In genomic region chr5:154302181-154302580, GRCh38 we compare ENCODE assay signal across 13 cellular contexts.
DNase-seq lines count a peak whose midpoint lies in the region; ATAC-seq and TF ChIP-seq lines count a peak whose summit lies in the region.
"Had no signal": no experiment of that assay in that cellular context is flagged by ENCODE, and none has a peak within 500 bp of the region (broad histone marks: within the 10 kb centered on the region; RNA-seq: fewer than 3 reads in every experiment).

No MANE protein-coding gene starts in this region.

- H3K4me3 ChIP-seq in IMR-90 (ENCODE audit: insufficient read depth, low read depth, low read length): no peak overlapping the region
- no peak overlapping the region for H3K4me3 ChIP-seq in prostate gland
- no peak overlapping the region for H3K4me3 ChIP-seq in Karpas-422 (ENCODE audit: low read length)

- no peak overlapping the region for H2BK15ac ChIP-seq in IMR-90 (ENCODE audit: low read depth, low read length)

- no peak overlapping the region for H3K4me3 Mint-ChIP-seq in glutamatergic neuron (ENCODE audit: unreplicated experiment)

- peaks cover 9% of the 10 kb centered on the region for H3K36me3 Mint-ChIP-seq in glutamatergic neuron (ENCODE audit: unreplicated experiment)

- no peaks in the 10 kb centered on the region for H3K79me2 ChIP-seq in Karpas-422 (ENCODE audit: low read length)

- BruUV-seq in IMR-90 (replicated peaks; lab: Mats Ljungman, UMichigan): no TSS peak

- no peak overlapping the region for H4K5ac ChIP-seq in IMR-90 (ENCODE audit: low read depth, low read length)

- dilution Hi-C loops in IMR-90 (cut with HindIII; ENCODE audit: low sequenced_read_pairs, unreplicated experiment): no loop called here

- CTCF ChIA-PET in IMR-90 (lab: Yijun Ruan, JAX): no interaction called here

- H4K20me1 ChIP-seq in IMR-90 (ENCODE audit: insufficient read depth, low read length) (no peaks in the 10 kb centered on the region), Karpas-422 (ENCODE audit: insufficient read depth, low read depth, low read length) (no peaks in the 10 kb centered on the region)

- no peak overlapping the region for H3K27ac Mint-ChIP-seq in glutamatergic neuron (ENCODE audit: unreplicated experiment)
- H3K27ac Mint-ChIP-seq: activated naive CD4-positive, alpha-beta T cell treated with anti-CD3 and anti-CD28 coated beads, Interleukin-2, amount 50 U/mL, for 72 hours had no signal

- H2AK9ac ChIP-seq in IMR-90 (replicated peaks; ENCODE audit: low read depth, low read length, poor library complexity): peak overlapping the region; percentile 3

- H3K18ac ChIP-seq in IMR-90 (ENCODE audit: low read depth, low read length): no peak overlapping the region

- H3K79me1 ChIP-seq in IMR-90 (ENCODE audit: low read depth in 1 of 2, low read length in 2 of 2): peaks cover 0 to 10% of the 10 kb centered on the region in 2 experiments; a peak in 1 of 4 replicates

- intact Hi-C loops in IMR-90 (cut with micrococcal nuclease) (no loop called here), prostate gland (cut with DNase I) (no loop called here)

- H2BK120ac ChIP-seq in IMR-90 (ENCODE audit: low read depth, low read length): no peak overlapping the region

- no peak for TF ChIP-seq CTCF in IMR-90 (conservative IDR thresholded peaks at IDR 0.05; ENCODE audit: low read depth, low read length)
- TF ChIP-seq CTCF in prostate gland (IDR thresholded peaks at IDR 0.05): no peak
- TF ChIP-seq CTCF in glutamatergic neuron (IDR thresholded peaks at IDR 0.05; ENCODE audit: partially characterized antibody, unreplicated experiment): no peak

- no peaks in the 10 kb centered on the region for H3K9me2 ChIP-seq in Karpas-422 (replicated peaks; ENCODE audit: insufficient read depth, low read length)

- no peaks in the 10 kb centered on the region for H3K9me3 Mint-ChIP-seq in glutamatergic neuron (ENCODE audit: unreplicated experiment)

- H3K4ac ChIP-seq in IMR-90 (ENCODE audit: low read depth, low read length): no peak overlapping the region

- no peak overlapping the region for H4K8ac ChIP-seq in IMR-90 (ENCODE audit: low read depth in 2 of 2, low read length in 2 of 2)

- H4K91ac ChIP-seq in IMR-90 (ENCODE audit: insufficient read depth, low read depth, low read length): no peak overlapping the region

- H2AK5ac ChIP-seq in IMR-90 (ENCODE audit: low read depth, low read length): no peak overlapping the region

- H2AFZ ChIP-seq in IMR-90 (replicated peaks; ENCODE audit: low read length, poor library complexity): no peak overlapping the region
- H2AFZ ChIP-seq in Karpas-422 (ENCODE audit: low read length): no peak overlapping the region

- H3K27ac ChIP-seq in IMR-90 (ENCODE audit: insufficient read depth, low read length) (no peak overlapping the region), caudate nucleus (ENCODE audit: low read depth, low read length) (no peak overlapping the region), prostate gland (no peak overlapping the region), Karpas-422 (ENCODE audit: low read length) (no peak overlapping the region)
- H3K27ac ChIP-seq: KMS-11 had no signal

- TF ChIP-seq POLR2A in IMR-90 (IDR thresholded peaks at IDR 0.05; ENCODE audit: low read depth, low read length) (no peak), prostate gland (IDR thresholded peaks at IDR 0.05) (no peak)

- H3K9ac ChIP-seq in IMR-90 (ENCODE audit: low read depth, low read length) (no peak overlapping the region), Karpas-422 (ENCODE audit: low read length) (no peak overlapping the region)
- H3K9ac ChIP-seq: KMS-11 had no signal

- no peaks in the 10 kb centered on the region for H3K27me3 Mint-ChIP-seq in glutamatergic neuron (ENCODE audit: unreplicated experiment)

- no peak overlapping the region for H3K23ac ChIP-seq in IMR-90 (ENCODE audit: low read depth, low read length)

- no peak for ATAC-seq in IMR-90 (ENCODE audit: low read depth)
- ATAC-seq: activated naive CD4-positive, alpha-beta T cell treated with anti-CD3 and anti-CD28 coated beads, Interleukin-2, amount 50 U/mL, for 72 hours; HCT116 had no signal

- H3K14ac ChIP-seq in IMR-90 (replicated peaks; ENCODE audit: low read depth, low read length): no peak overlapping the region

- peaks cover 4% of the 10 kb centered on the region; the same call in 1 of the 2 replicates for H3K9me1 ChIP-seq in IMR-90 (ENCODE audit: insufficient read depth, low read length)

- H3K4me1 Mint-ChIP-seq in glutamatergic neuron (ENCODE audit: low read depth, unreplicated experiment): peaks cover 3% of the 10 kb centered on the region

- 89% methylated on average over 3 of the region's 6 CpGs; no CpG with 5 or more reads in 1 of the 2 experiments for WGBS in IMR-90 (ENCODE audit: extremely low coverage in 2 of 2, insufficient read length in 1 of 2), 2 experiments
- 37% methylated on average over 5 of the region's 6 CpGs for WGBS in prostate gland

- no peak overlapping the region for H3K4me2 ChIP-seq in IMR-90 (ENCODE audit: low read depth, low read length)
- no peak overlapping the region for H3K4me2 ChIP-seq in Karpas-422 (ENCODE audit: low read depth, low read length, poor library complexity, severe bottlenecking)

- no peak for TF ChIP-seq RAD21 in IMR-90 (IDR thresholded peaks at IDR 0.05; ENCODE audit: low read length)

- H3K36me3 ChIP-seq in IMR-90 (ENCODE audit: control insufficient read depth, insufficient read depth, low read length): peaks cover 5% of the 10 kb centered on the region
- H3K36me3 ChIP-seq in prostate gland: no peaks in the 10 kb centered on the region
- H3K36me3 ChIP-seq in Karpas-422 (ENCODE audit: insufficient read depth, low read length): no peaks in the 10 kb centered on the region

- 0 out of 2 replicates have a peak, but pooled peaks cover 3% of the 10 kb centered on the region for H3K9me3 ChIP-seq in IMR-90 (ENCODE audit: control insufficient read depth, insufficient read depth, low read length)
- H3K9me3 ChIP-seq in prostate gland: no peaks in the 10 kb centered on the region
- H3K9me3 ChIP-seq in Karpas-422 (ENCODE audit: low read length): no peaks in the 10 kb centered on the region

- H3K4me1 ChIP-seq in IMR-90 (ENCODE audit: control insufficient read depth, insufficient read depth, low read length): no peaks in the 10 kb centered on the region
- H3K4me1 ChIP-seq in prostate gland (replicated peaks): no peaks in the 10 kb centered on the region
- H3K4me1 ChIP-seq in Karpas-422 (ENCODE audit: low read length): peaks cover 6% of the 10 kb centered on the region

- DNase-seq in IMR-90 (no peak), caudate nucleus (lab: John Stamatoyannopoulos, UW) (peak in 58 of 61 donors; percentile 7 to 90 (median 61)), inferior parietal cortex (ENCODE audit: extremely low spot score) (peak; percentile 57), prostate gland (ENCODE audit: low spot score) (peak; percentile 29), NOMO-1 (lab: John Stamatoyannopoulos, UW; ENCODE audit: unreplicated experiment in 2 of 2) (no peak), Karpas-422 (no peak), glutamatergic neuron (no peak)
- no peak for DNase-seq in stimulated activated naive CD4-positive, alpha-beta T cell (lab: John Stamatoyannopoulos, UW)
- DNase-seq: DND-41, SHP77 had no signal

- POLR2A ChIA-PET in IMR-90 (lab: Charles Lee; ENCODE audit: unreplicated experiment): no interaction called here

- H3K56ac ChIP-seq in IMR-90 (ENCODE audit: extremely low read depth, insufficient read depth, low read length): no peak overlapping the region

- H2BK20ac ChIP-seq in IMR-90 (ENCODE audit: low read depth, low read length): no peak overlapping the region

- in situ Hi-C loops in IMR-90 (cut with MboI; ENCODE audit: low sequenced_read_pairs): no loop called here

- H3K27me3 ChIP-seq in IMR-90 (ENCODE audit: control insufficient read depth, insufficient read depth, low read length) (no peaks in the 10 kb centered on the region), prostate gland (replicated peaks; ENCODE audit: insufficient read depth) (no peaks in the 10 kb centered on the region), Karpas-422 (ENCODE audit: low read length) (no peaks in the 10 kb centered on the region)

- H2BK5ac ChIP-seq in IMR-90 (ENCODE audit: low read depth, low read length, poor library complexity, severe bottlenecking): no peak overlapping the region

TF ChIP-seq in IMR-90, 13 proteins besides CTCF, POLR2A, EP300 and RAD21:
- TF ChIP-seq FOS (IDR thresholded peaks at IDR 0.05; ENCODE audit: low read depth, low read length) (no peak), MXI1 (IDR thresholded peaks at IDR 0.05; ENCODE audit: borderline replicate concordance, low read depth, low read length) (no peak), BHLHE40 (IDR thresholded peaks at IDR 0.05; ENCODE audit: low read depth, low read length) (no peak), RFX5 (IDR thresholded peaks at IDR 0.05; ENCODE audit: low read depth, low read length) (no peak), SMC3 (IDR thresholded peaks at IDR 0.05; ENCODE audit: low read depth, low read length) (no peak), CHD1 (IDR thresholded peaks at IDR 0.05; ENCODE audit: low read depth, low read length) (no peak), NFE2L2 (IDR thresholded peaks at IDR 0.05; ENCODE audit: low read depth, low read length) (no peak), MAZ (IDR thresholded peaks at IDR 0.05; ENCODE audit: borderline replicate concordance, low read depth, low read length) (no peak), CEBPB (IDR thresholded peaks at IDR 0.05; ENCODE audit: low read depth, low read length) (no peak)
- TF ChIP-seq, protein P1, sequence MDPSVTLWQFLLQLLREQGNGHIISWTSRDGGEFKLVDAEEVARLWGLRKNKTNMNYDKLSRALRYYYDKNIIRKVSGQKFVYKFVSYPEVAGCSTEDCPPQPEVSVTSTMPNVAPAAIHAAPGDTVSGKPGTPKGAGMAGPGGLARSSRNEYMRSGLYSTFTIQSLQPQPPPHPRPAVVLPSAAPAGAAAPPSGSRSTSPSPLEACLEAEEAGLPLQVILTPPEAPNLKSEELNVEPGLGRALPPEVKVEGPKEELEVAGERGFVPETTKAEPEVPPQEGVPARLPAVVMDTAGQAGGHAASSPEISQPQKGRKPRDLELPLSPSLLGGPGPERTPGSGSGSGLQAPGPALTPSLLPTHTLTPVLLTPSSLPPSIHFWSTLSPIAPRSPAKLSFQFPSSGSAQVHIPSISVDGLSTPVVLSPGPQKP (IDR thresholded peaks at IDR 0.05; ENCODE audit: borderline replicate concordance, low read depth, low read length): no peak

Comparison
In these comparisons a context has a peak if more than half of its experiments do, and no peak if none do; other contexts are left out.
1. DNase-seq: peak in caudate nucleus (58 of 61), inferior parietal cortex (single experiment) and prostate gland (single experiment); none in IMR-90 (single experiment), NOMO-1 (0 of 2), stimulated activated naive CD4-positive, alpha-beta T cell (0 of 6), Karpas-422 (single experiment) and glutamatergic neuron (single experiment).